1 cellular context compared by ENCODE assay signal in genomic region chr2:19050354-19050753, GRCh38.
TF ChIP-seq lines count a peak whose summit lies in the region.

No MANE protein-coding gene starts in this region.

TF ChIP-seq in GM23338, 12 proteins besides CTCF, POLR2A, EP300 and RAD21 (continued from another document):
- TF ChIP-seq EZH2 (IDR thresholded peaks at IDR 0.05; ENCODE audit: low read depth, unreplicated experiment) (no peak), ZNF331 (CRISPR knock-in tag; IDR thresholded peaks at IDR 0.05; ENCODE audit: low read depth) (no peak), CREB1 (CRISPR knock-in tag; IDR thresholded peaks at IDR 0.05; ENCODE audit: low read depth) (no peak), ETS1 (IDR thresholded peaks at IDR 0.05) (no peak), EZH2phosphoT487 (IDR thresholded peaks at IDR 0.05; ENCODE audit: unreplicated experiment) (no peak), REST (IDR thresholded peaks at IDR 0.05; ENCODE audit: unreplicated experiment) (no peak), ZNF114 (CRISPR knock-in tag; IDR thresholded peaks at IDR 0.05) (no peak)
